ENCODE assay signal across 17 cellular contexts in genomic region chr4:166277851-166278250, GRCh38.
"Had no signal": no experiment of that assay in that cellular context is flagged by ENCODE, and none has a peak within 500 bp of the region (broad histone marks: within the 10 kb centered on the region; RNA-seq: fewer than 3 reads in every experiment).

No MANE protein-coding gene starts in this region.

- FAIRE-seq: endometrium, islet of Langerhans, small intestine had no signal

- H3K9me3 ChIP-seq: gastrocnemius medialis, heart right ventricle, ovary, right atrium auricular region, sigmoid colon, stomach, thoracic aorta, transverse colon had no signal

- H3K36me3 ChIP-seq: gastrocnemius medialis, heart right ventricle, ovary, right atrium auricular region, sigmoid colon, stomach, thoracic aorta, transverse colon had no signal

- H3K4me1 ChIP-seq: gastrocnemius medialis, heart right ventricle, right atrium auricular region, sigmoid colon, stomach, transverse colon had no signal

- H3K4me3 ChIP-seq: gastrocnemius medialis, heart right ventricle, ovary, right atrium auricular region, sigmoid colon, stomach, thoracic aorta, transverse colon had no signal

- H3K27ac ChIP-seq: gastrocnemius medialis, heart right ventricle, ovary, right atrium auricular region, sigmoid colon, stomach, thoracic aorta, transverse colon had no signal

- DNase-seq: effector memory CD4-positive, alpha-beta T cell; gastrocnemius medialis; heart right ventricle; hypothalamus; natural killer cell; ovary; sigmoid colon; small intestine; stimulated activated CD4-positive, alpha-beta T cell treated with anti-CD3 and anti-CD28 coated beads, Interleukin-12 subunit alpha, Interleukin-12 subunit beta, amount 100 ng/mL, for 4 hours; stimulated activated naive CD4-positive, alpha-beta T cell; stomach; substantia nigra; transverse colon had no signal

- H3K27me3 ChIP-seq: gastrocnemius medialis, heart right ventricle, ovary, right atrium auricular region, sigmoid colon, stomach, transverse colon had no signal
